Comparison of ENCODE assay signal across 8 cellular contexts in genomic region chr10:27504007-27504890, GRCh38. TPM values are rescaled to one million over a fixed set of nuclear protein-coding genes. Genes with fewer than 3 reads are reported as not detected.
A peak's percentile ranks its signal among the peaks of the same experiment; 100 is the strongest.
DNase-seq lines count a peak whose midpoint lies in the region; ATAC-seq and TF ChIP-seq lines count a peak whose summit lies in the region.

Gene RAB18 (plus strand): TSS chr10:27504304. CDS start chr10:27504370, 66 bp downstream.

- DNase-seq in AG04449 (ENCODE audit: low read depth, low spot score) (peak; percentile 90), NCI-H2227 (lab: John Stamatoyannopoulos, UW; ENCODE audit: unreplicated experiment) (peak; percentile 96), WERI-Rb-1 (peak; percentile 93), mammary epithelial cell (peak; percentile 97)

- peak within 1 kb of the TSS; percentile 88 for H3K4me2 ChIP-seq in mammary epithelial cell (ENCODE audit: insufficient read depth, low read depth, low read length)

- POLR2A ChIA-PET in AG04449 (lab: Yijun Ruan, JAX): interaction anchor here (0.6 to 2.0 kb wide), 6 partner anchors 10 to 1028 kb away, joined by 3 to 10 read pairs (median 5); no protein-coding TSS in a partner anchor

- peak; percentile 95 for ATAC-seq in GM18907 (IDR thresholded peaks at IDR 0.05; ENCODE audit: unreplicated experiment)
- ATAC-seq in HG03159 (IDR thresholded peaks at IDR 0.05; ENCODE audit: unreplicated experiment): peak; percentile 93

- H3K9me3 ChIP-seq in WERI-Rb-1 (ENCODE audit: severe bottlenecking) (no peaks in the 10 kb centered on the region), mammary epithelial cell (replicated peaks; ENCODE audit: insufficient read depth, low read length) (no peaks in the 10 kb centered on the region), iPS-20b (ENCODE audit: insufficient read depth, low read depth, low read length) (no peaks in the 10 kb centered on the region)

- no peaks in the 10 kb centered on the region for H3K36me3 ChIP-seq in WERI-Rb-1
- H3K36me3 ChIP-seq in mammary epithelial cell (ENCODE audit: insufficient read depth, low read length): no peaks in the 10 kb centered on the region
- no peaks in the 10 kb centered on the region; the same call in 1 of the 2 replicates for H3K36me3 ChIP-seq in iPS-20b (ENCODE audit: insufficient read depth, low read depth, low read length)

- CTCF ChIA-PET in AG04449 (lab: Yijun Ruan, JAX) (interaction anchor here (1.8 kb wide), 1 partner anchor 10 kb away, joined by 5 read pairs; no protein-coding TSS in a partner anchor), mammary epithelial cell (lab: Charles Lee; ENCODE audit: low non-redundant PET) (interaction anchor here (0.6 kb wide), 2 partner anchors 23 to 44 kb away, joined by 4 to 5 read pairs; no protein-coding TSS in a partner anchor)

- TF ChIP-seq CTCF in AG04449 (IDR thresholded peaks at IDR 0.05; ENCODE audit: insufficient read depth, low read length, missing control alignments) (peak; percentile 20), WERI-Rb-1 (IDR thresholded peaks at IDR 0.05; ENCODE audit: low read depth, low read length) (no peak), mammary epithelial cell (conservative IDR thresholded peaks at IDR 0.05 in 1 of 2, IDR thresholded peaks at IDR 0.05 in 1 of 2; ENCODE audit: extremely low read depth in 1 of 2, insufficient read depth in 1 of 2, low read depth in 1 of 2, low read length in 2 of 2) (peak in 1 of 2 donors; percentile 13)

- peaks cover 28% of the 10 kb centered on the region for H3K4me1 ChIP-seq in mammary epithelial cell (ENCODE audit: insufficient read depth, low read length)
- peaks cover 6% of the 10 kb centered on the region; the same call in 1 of the 2 replicates for H3K4me1 ChIP-seq in iPS-20b (ENCODE audit: insufficient read depth, low read length)

- TSS peak; percentile 36 for BruUV-seq in mammary epithelial cell (replicated peaks; lab: Mats Ljungman, UMichigan)

- H3K27me3 ChIP-seq in WERI-Rb-1 (ENCODE audit: insufficient read depth, low read depth, severe bottlenecking): no peaks in the 10 kb centered on the region
- H3K27me3 ChIP-seq in mammary epithelial cell (ENCODE audit: insufficient read depth, low read length): no peaks in the 10 kb centered on the region
- H3K27me3 ChIP-seq in iPS-20b (ENCODE audit: insufficient read depth, low read length): no peaks in the 10 kb centered on the region

- 3% methylated on average over 54 of the region's 73 CpGs for WGBS in mammary epithelial cell (ENCODE audit: low coverage, missing lambda C conversion rate)

- H3K9ac ChIP-seq in mammary epithelial cell (ENCODE audit: insufficient read depth, low read length) (peak within 1 kb of the TSS; percentile 97), iPS-20b (ENCODE audit: low read depth, low read length) (peak within 1 kb of the TSS; percentile 85)

- in situ Hi-C loops in mammary epithelial cell (cut with MboI; ENCODE audit: low sequenced_read_pairs in 2 of 2): no loop called here

- H3K27ac ChIP-seq in WERI-Rb-1 (peak within 1 kb of the TSS; percentile 69), mammary epithelial cell (ENCODE audit: insufficient read depth, low read depth, low read length) (peak within 1 kb of the TSS; percentile 92), iPS-20b (ENCODE audit: low read length) (peak within 1 kb of the TSS; percentile 30), skin epidermis (peak within 1 kb of the TSS; percentile 68 to 98 (median 95))

- peaks cover 1% of the 10 kb centered on the region for H4K20me1 ChIP-seq in mammary epithelial cell (ENCODE audit: insufficient read depth, low read length)

- peak within 1 kb of the TSS; percentile 83 for H2AFZ ChIP-seq in mammary epithelial cell (ENCODE audit: low read depth, low read length)

- dilution Hi-C loops in mammary epithelial cell (cut with HindIII; ENCODE audit: low sequenced_read_pairs): no loop called here

- intact Hi-C loops in mammary epithelial cell (cut with micrococcal nuclease): loop anchor here (1.0 to 10.0 kb wide), 3 partner anchors 21 to 259 kb away; partner anchors contain the start of gene ACBD5

- H3K79me2 ChIP-seq in mammary epithelial cell (ENCODE audit: insufficient read depth, low read length): peaks cover 52% of the 10 kb centered on the region

- H3K4me3 ChIP-seq in AG04449 (ENCODE audit: low read depth, low read length) (peak within 1 kb of the TSS; percentile 94), WERI-Rb-1 (ENCODE audit: low read depth, low read length) (peak within 1 kb of the TSS; percentile 78), mammary epithelial cell (replicated peaks in 1 of 3; ENCODE audit: insufficient read depth in 1 of 3, low read depth in 2 of 3, low read length in 3 of 3) (peak within 1 kb of the TSS; percentile 70 to 96 (median 94)), iPS-20b (ENCODE audit: low read length) (peak within 1 kb of the TSS; percentile 94), skin epidermis (peak within 1 kb of the TSS; percentile 62 to 96 (median 92))

RNA-seq across cellular contexts. Expression of gene RAB18, which starts in this region (rescaled TPM):
- 100 to 1,000 TPM in 1 of 2 donors, 10 to 100 TPM in 1; 75.3 to 164 TPM for total RNA-seq in mammary epithelial cell
- polyA plus RNA-seq in mammary epithelial cell: 34.8 TPM
- 41.3 TPM for polyA minus RNA-seq in mammary epithelial cell

Comparison
In these comparisons a context has a peak if more than half of its experiments do, and no peak if none do; other contexts are left out.
1. Peak in every context shown above with its lines: DNase-seq, ATAC-seq, H3K4me3 ChIP-seq and H3K27ac ChIP-seq.
2. H3K27ac ChIP-seq: peak in every context shown above with its lines; median percentile 95 in skin epidermis; 92 in mammary epithelial cell; 69 in WERI-Rb-1; 30 in iPS-20b.